ENCODE assay signal across 28 cellular contexts in the genomic region with DNA sequence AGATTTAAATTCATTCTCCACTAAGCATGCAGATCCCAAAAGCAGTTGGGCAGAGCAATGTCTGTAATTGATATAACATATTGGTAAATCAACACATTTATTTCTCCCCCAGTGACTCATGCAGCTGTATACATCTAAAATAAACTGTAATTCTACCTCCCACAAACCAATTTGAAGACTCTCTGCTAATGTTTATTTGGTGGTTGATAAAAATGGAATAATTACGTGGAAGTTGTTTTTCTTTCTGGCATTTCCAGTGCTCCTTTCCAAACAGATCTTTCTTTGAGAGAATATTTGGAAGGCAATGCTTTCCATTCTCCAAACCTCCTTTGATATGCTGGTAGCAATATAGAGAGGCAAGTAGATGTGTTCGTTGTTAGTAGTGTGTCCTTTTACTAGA.
"Had no signal": no experiment of that assay in that cellular context is flagged by ENCODE, and none has a peak within 500 bp of the region (broad histone marks: within the 10 kb centered on the region; RNA-seq: fewer than 3 reads in every experiment).

No MANE protein-coding gene starts in this region.

- H3K9me3 Mint-ChIP-seq: natural killer cell treated with Interleukin-12 subunit alpha and Interleukin-12 subunit beta and Interleukin-15 and Interleukin-18, amount 100 ng/mL, for 72 hours; nephron progenitor cell; neural crest cell; stimulated activated effector memory CD8-positive, alpha-beta T cell treated with anti-CD3 and anti-CD28 coated beads, Interleukin-12 subunit alpha, Interleukin-12 subunit beta, amount 100 ng/mL, for 72 hours; stimulated activated naive B cell treated with anti-CD40 and anti-IgM and Interleukin-4, amounts not matched to agents 10 μg/mL and 1 μg/mL and 100 μg/mL, for 72 hours; stimulated activated naive CD8-positive, alpha-beta T cell treated with anti-CD3 and anti-CD28 coated beads, Interleukin-15, Interleukin-2, amounts not matched to agents 100 ng/mL and 50 ng/mL, for 24 hours had no signal

- H3K27me3 ChIP-seq: ovary, right lobe of liver, sigmoid colon, stomach, thyroid gland, tibial nerve, upper lobe of left lung, vagina had no signal

- H3K27me3 Mint-ChIP-seq: natural killer cell treated with Interleukin-12 subunit alpha and Interleukin-12 subunit beta and Interleukin-15 and Interleukin-18, amount 100 ng/mL, for 72 hours; progenitor cell of endocrine pancreas; stimulated activated naive B cell treated with anti-CD40 and anti-IgM and Interleukin-4, amounts not matched to agents 10 μg/mL and 1 μg/mL and 100 μg/mL, for 72 hours had no signal

- H2AFZ ChIP-seq: parathyroid adenoma had no signal

- H3K4me1 ChIP-seq: parathyroid adenoma, psoas muscle, right lobe of liver, stomach, thyroid gland, tibial nerve, upper lobe of left lung, vagina had no signal

- DNase-seq: nephron progenitor cell; occipital lobe; ovary; posterior cingulate gyrus; psoas muscle; right cardiac atrium; right lobe of liver; sigmoid colon; small intestine; stimulated activated CD4-positive, alpha-beta T cell treated with anti-CD3 and anti-CD28 coated beads, Interleukin-15, amount 100 ng/mL, for 24 hours; stimulated activated CD4-positive, alpha-beta T cell treated with anti-CD3 and anti-CD28 coated beads, Interleukin-2, amount 100 ng/mL, for 24 hours; stimulated activated CD4-positive, alpha-beta T cell treated with anti-CD3 and anti-CD28 coated beads, Interleukin-2, amount 100 ng/mL, for 48 hours; stimulated activated CD4-positive, alpha-beta T cell treated with anti-CD3 and anti-CD28 coated beads, Interleukin-4, amount 100 ng/mL, for 24 hours; stimulated activated naive B cell treated with anti-CD40 and anti-IgM and Interleukin-4, amounts not matched to agents 10 μg/mL and 1 μg/mL and 100 μg/mL, for 72 hours; stimulated activated naive CD4-positive, alpha-beta T cell treated with Interleukin-2 at 50 U/mL for 16 hours; stomach; thyroid gland; trophoblast cell; upper lobe of left lung had no signal

- H3K4me3 Mint-ChIP-seq: natural killer cell treated with Interleukin-12 subunit alpha and Interleukin-12 subunit beta and Interleukin-15 and Interleukin-18, amount 100 ng/mL, for 72 hours; nephron progenitor cell; neural crest cell; stimulated activated effector memory CD8-positive, alpha-beta T cell treated with anti-CD3 and anti-CD28 coated beads, Interleukin-12 subunit alpha, Interleukin-12 subunit beta, amount 100 ng/mL, for 72 hours; stimulated activated naive B cell treated with anti-CD40 and anti-IgM and Interleukin-4, amounts not matched to agents 10 μg/mL and 1 μg/mL and 100 μg/mL, for 72 hours; stimulated activated naive CD8-positive, alpha-beta T cell treated with anti-CD3 and anti-CD28 coated beads, Interleukin-15, Interleukin-2, amounts not matched to agents 100 ng/mL and 50 ng/mL, for 24 hours had no signal

- ATAC-seq: natural killer cell treated with Interleukin-12 subunit alpha and Interleukin-12 subunit beta and Interleukin-15 and Interleukin-18, amount 100 ng/mL, for 72 hours; psoas muscle; right cardiac atrium; right lobe of liver; stimulated activated effector memory CD8-positive, alpha-beta T cell treated with anti-CD3 and anti-CD28 coated beads, Interleukin-12 subunit alpha, Interleukin-12 subunit beta, amount 100 ng/mL, for 72 hours; stimulated activated naive B cell treated with anti-CD40 and anti-IgM and Interleukin-4, amounts not matched to agents 10 μg/mL and 1 μg/mL and 100 μg/mL, for 72 hours had no signal

- H3K79me2 ChIP-seq: parathyroid adenoma had no signal

- H3K27ac Mint-ChIP-seq: natural killer cell treated with Interleukin-12 subunit alpha and Interleukin-12 subunit beta and Interleukin-15 and Interleukin-18, amount 100 ng/mL, for 72 hours; nephron progenitor cell; progenitor cell of endocrine pancreas; stimulated activated effector memory CD8-positive, alpha-beta T cell treated with anti-CD3 and anti-CD28 coated beads, Interleukin-12 subunit alpha, Interleukin-12 subunit beta, amount 100 ng/mL, for 72 hours; stimulated activated naive B cell treated with anti-CD40 and anti-IgM and Interleukin-4, amounts not matched to agents 10 μg/mL and 1 μg/mL and 100 μg/mL, for 72 hours; stimulated activated naive CD8-positive, alpha-beta T cell treated with anti-CD3 and anti-CD28 coated beads, Interleukin-15, Interleukin-2, amounts not matched to agents 100 ng/mL and 50 ng/mL, for 24 hours had no signal

- H3K36me3 ChIP-seq: ovary, right lobe of liver, sigmoid colon, stomach, thoracic aorta, thyroid gland, tibial nerve, upper lobe of left lung, vagina had no signal

- H3K9ac ChIP-seq: parathyroid adenoma had no signal

- H3K36me3 Mint-ChIP-seq: natural killer cell treated with Interleukin-12 subunit alpha and Interleukin-12 subunit beta and Interleukin-15 and Interleukin-18, amount 100 ng/mL, for 72 hours; stimulated activated effector memory CD8-positive, alpha-beta T cell treated with anti-CD3 and anti-CD28 coated beads, Interleukin-12 subunit alpha, Interleukin-12 subunit beta, amount 100 ng/mL, for 72 hours; stimulated activated naive B cell treated with anti-CD40 and anti-IgM and Interleukin-4, amounts not matched to agents 10 μg/mL and 1 μg/mL and 100 μg/mL, for 72 hours had no signal

- H3K27ac ChIP-seq: ovary, parathyroid adenoma, psoas muscle, right lobe of liver, sigmoid colon, stomach, thoracic aorta, thyroid gland, tibial nerve, upper lobe of left lung, vagina had no signal

- H3K4me3 ChIP-seq: ovary, psoas muscle, right lobe of liver, sigmoid colon, stomach, thoracic aorta, thyroid gland, tibial nerve, upper lobe of left lung, vagina had no signal

- H3K4me1 Mint-ChIP-seq: nephron progenitor cell; neural crest cell; stimulated activated effector memory CD8-positive, alpha-beta T cell treated with anti-CD3 and anti-CD28 coated beads, Interleukin-12 subunit alpha, Interleukin-12 subunit beta, amount 100 ng/mL, for 72 hours; stimulated activated naive B cell treated with anti-CD40 and anti-IgM and Interleukin-4, amounts not matched to agents 10 μg/mL and 1 μg/mL and 100 μg/mL, for 72 hours had no signal

- H3K9me3 ChIP-seq: ovary, psoas muscle, right lobe of liver, sigmoid colon, stomach, thoracic aorta, thyroid gland, tibial nerve, upper lobe of left lung, vagina had no signal
